2 cellular contexts compared by ENCODE assay signal in genomic region chrX:154402622-154403127, GRCh38.
TF ChIP-seq lines count a peak whose summit lies in the region.

No MANE protein-coding gene starts in this region.

TF ChIP-seq in SK-N-SH treated with all-trans-retinoic acid at 6 μM for 48 hours, 23 proteins besides CTCF, POLR2A, EP300 and RAD21:
- TF ChIP-seq OSR1 (CRISPR knock-in tag; IDR thresholded peaks at IDR 0.05) (no peak), CREB5 (CRISPR knock-in tag; IDR thresholded peaks at IDR 0.05; ENCODE audit: low read depth) (no peak), TCF4 (CRISPR knock-in tag; IDR thresholded peaks at IDR 0.05; ENCODE audit: borderline replicate concordance) (no peak), ISL1 (CRISPR knock-in tag; IDR thresholded peaks at IDR 0.05) (no peak), ZFP3 (CRISPR knock-in tag; IDR thresholded peaks at IDR 0.05) (no peak), BACH2 (CRISPR knock-in tag; IDR thresholded peaks at IDR 0.05; ENCODE audit: borderline replicate concordance) (no peak), ZFP30 (CRISPR knock-in tag; IDR thresholded peaks at IDR 0.05) (no peak), PATZ1 (CRISPR knock-in tag; IDR thresholded peaks at IDR 0.05; ENCODE audit: borderline replicate concordance) (no peak), ZNF565 (CRISPR knock-in tag; conservative IDR thresholded peaks at IDR 0.05; ENCODE audit: low read depth) (no peak), ZC3H10 (CRISPR knock-in tag; IDR thresholded peaks at IDR 0.05) (no peak), PPARA (CRISPR knock-in tag; IDR thresholded peaks at IDR 0.05; ENCODE audit: borderline replicate concordance) (no peak), RARB (CRISPR knock-in tag; IDR thresholded peaks at IDR 0.05) (no peak), CSDC2 (CRISPR knock-in tag; IDR thresholded peaks at IDR 0.05) (no peak)

TF ChIP-seq in SK-N-SH, 30 proteins besides CTCF, POLR2A, EP300 and RAD21:
- TF ChIP-seq JUND (IDR thresholded peaks at IDR 0.05): no peak
